Comparison of ENCODE assay signal across 8 cellular contexts in the genomic region with DNA sequence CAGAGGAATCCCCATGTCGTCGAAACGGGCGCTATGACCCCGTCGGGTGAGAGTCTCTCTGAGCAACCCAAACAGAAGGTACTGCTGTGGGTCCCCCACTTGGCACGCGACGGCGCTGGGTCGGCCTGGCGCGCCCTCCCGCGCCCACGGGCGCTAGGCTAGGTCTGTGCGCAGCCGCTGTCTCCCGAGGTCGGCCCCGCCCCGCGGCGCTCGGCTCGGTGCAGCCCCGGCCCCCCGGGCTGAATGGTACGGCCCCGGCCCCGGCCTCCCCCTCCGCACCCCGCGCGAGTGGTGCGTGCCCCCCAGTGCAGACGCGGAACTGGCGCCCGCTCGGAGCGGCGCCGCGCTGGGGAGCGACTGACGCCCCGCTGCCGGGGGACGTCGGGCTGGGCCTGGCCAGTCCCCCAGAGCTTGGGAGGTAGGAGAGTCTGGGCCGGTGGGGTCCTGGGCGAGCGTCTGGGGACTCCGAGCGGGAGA. TPM values are rescaled to one million over a fixed set of nuclear protein-coding genes. Genes with fewer than 3 reads are reported as not detected.
DNase-seq lines count a peak whose midpoint lies in the region; ATAC-seq and TF ChIP-seq lines count a peak whose summit lies in the region.

MADD (plus strand) TSS at position 305 of the 477 bp plus-strand sequence.

- H3K4me1 Mint-ChIP-seq in neural crest cell = peaks cover 50% of the 10 kb centered on the region

- peak within 1 kb of the TSS; percentile 98 for H3K27ac Mint-ChIP-seq in neural crest cell (ENCODE audit: unreplicated experiment)

- H3K9me3 Mint-ChIP-seq in neural crest cell = no peaks in the 10 kb centered on the region

- H3K9ac ChIP-seq in stomach smooth muscle (ENCODE audit: low read length in 2 of 2) = peak within 1 kb of the TSS; percentile 75 to 80

- H3K4me3 ChIP-seq in fibroblast of the aortic adventitia (ENCODE audit: low read depth, low read length) (peak within 1 kb of the TSS; percentile 84), stomach smooth muscle (ENCODE audit: low read length in 2 of 2) (peak within 1 kb of the TSS; percentile 81 to 93)

- DNase-seq in DMS79 treated with DMSO at 0.1 percent for 48 hours (lab: John Stamatoyannopoulos, UW) (peak; percentile 86), KBM-7 (peak; percentile 84), RPMI7951 (ENCODE audit: low read depth) (peak; percentile 84), fibroblast of the aortic adventitia (ENCODE audit: low read depth) (peak; percentile 75), neural crest cell (ENCODE audit: low read depth, low spot score) (peak; percentile 71)
- peak; percentile 89 for DNase-seq in activated T-helper 9 cell treated with anti-CD3 and anti-CD28 coated beads, Interleukin-2, amount 50 U/mL, for 16 hours (ENCODE audit: low read depth)

- H3K36me3 ChIP-seq in stomach smooth muscle (ENCODE audit: control insufficient read depth in 2 of 2, insufficient read depth in 2 of 2, low read length in 2 of 2) = peaks cover 0 to 5% of the 10 kb centered on the region in 2 donors

- H3K36me3 Mint-ChIP-seq in neural crest cell (ENCODE audit: low read depth) = no peaks in the 10 kb centered on the region

- peak within 1 kb of the TSS; percentile 98 for H3K4me3 Mint-ChIP-seq in neural crest cell

- in situ Hi-C loops in KBM-7 (cut with MboI; ENCODE audit: low pct_unique_long_range_greater_than_20kb, low sequenced_read_pairs) = loop anchor here (25.0 kb wide), 2 partner anchors 108 to 142 kb away; partner anchors contain the start of gene SLC39A13

- H3K27me3 Mint-ChIP-seq in neural crest cell (ENCODE audit: low read depth) = peaks cover 2% of the 10 kb centered on the region

- H3K27me3 ChIP-seq in stomach smooth muscle (ENCODE audit: control insufficient read depth in 1 of 2, insufficient read depth in 2 of 2, low read length in 2 of 2) = no peaks in the 10 kb centered on the region

- H3K4me1 ChIP-seq in stomach smooth muscle (ENCODE audit: control insufficient read depth, insufficient read depth, low read length) = peaks cover 30% of the 10 kb centered on the region

- ATAC-seq in GM21619 (IDR thresholded peaks at IDR 0.05; ENCODE audit: unreplicated experiment) = peak; percentile 59

- no peaks in the 10 kb centered on the region for H3K9me3 ChIP-seq in stomach smooth muscle (ENCODE audit: control insufficient read depth in 2 of 2, low read length in 2 of 2)

- TF ChIP-seq CTCF in fibroblast of the aortic adventitia (IDR thresholded peaks at IDR 0.05; ENCODE audit: insufficient read depth, low read length) = no peak
- no peak for TF ChIP-seq CTCF in neural crest cell (conservative IDR thresholded peaks at IDR 0.05)

- H3K27ac ChIP-seq in stomach smooth muscle (ENCODE audit: low read length) = peak within 1 kb of the TSS; percentile 84

RNA-seq across cellular contexts. Expression of gene MADD, which starts in this region (rescaled TPM):
- 13.5 and 17.0 TPM in 2 replicates for total RNA-seq in RPMI7951 (2014; rRNA removed; shearing (Covaris generic))
- total RNA-seq in fibroblast of the aortic adventitia (ENCODE audit: low replicate concordance) = 23.7 and 31.5 TPM in 2 replicates
- total RNA-seq in neural crest cell = 56.2 and 59.2 TPM in 2 replicates

Comparison
In these comparisons a context has a peak if more than half of its experiments do, and no peak if none do; other contexts are left out.
1. Peak in every context shown above with its lines: DNase-seq, ATAC-seq, H3K4me3 ChIP-seq and H3K27ac ChIP-seq.